In genomic region chr10:89147256-89147655, GRCh38 we compare ENCODE assay signal across 2 cellular contexts.
TF ChIP-seq lines count a peak whose summit lies in the region.

No MANE protein-coding gene starts in this region.

TF ChIP-seq in SK-N-SH treated with all-trans-retinoic acid at 6 μM for 48 hours, 23 proteins besides CTCF, POLR2A, EP300 and RAD21:
- TF ChIP-seq, protein P1, sequence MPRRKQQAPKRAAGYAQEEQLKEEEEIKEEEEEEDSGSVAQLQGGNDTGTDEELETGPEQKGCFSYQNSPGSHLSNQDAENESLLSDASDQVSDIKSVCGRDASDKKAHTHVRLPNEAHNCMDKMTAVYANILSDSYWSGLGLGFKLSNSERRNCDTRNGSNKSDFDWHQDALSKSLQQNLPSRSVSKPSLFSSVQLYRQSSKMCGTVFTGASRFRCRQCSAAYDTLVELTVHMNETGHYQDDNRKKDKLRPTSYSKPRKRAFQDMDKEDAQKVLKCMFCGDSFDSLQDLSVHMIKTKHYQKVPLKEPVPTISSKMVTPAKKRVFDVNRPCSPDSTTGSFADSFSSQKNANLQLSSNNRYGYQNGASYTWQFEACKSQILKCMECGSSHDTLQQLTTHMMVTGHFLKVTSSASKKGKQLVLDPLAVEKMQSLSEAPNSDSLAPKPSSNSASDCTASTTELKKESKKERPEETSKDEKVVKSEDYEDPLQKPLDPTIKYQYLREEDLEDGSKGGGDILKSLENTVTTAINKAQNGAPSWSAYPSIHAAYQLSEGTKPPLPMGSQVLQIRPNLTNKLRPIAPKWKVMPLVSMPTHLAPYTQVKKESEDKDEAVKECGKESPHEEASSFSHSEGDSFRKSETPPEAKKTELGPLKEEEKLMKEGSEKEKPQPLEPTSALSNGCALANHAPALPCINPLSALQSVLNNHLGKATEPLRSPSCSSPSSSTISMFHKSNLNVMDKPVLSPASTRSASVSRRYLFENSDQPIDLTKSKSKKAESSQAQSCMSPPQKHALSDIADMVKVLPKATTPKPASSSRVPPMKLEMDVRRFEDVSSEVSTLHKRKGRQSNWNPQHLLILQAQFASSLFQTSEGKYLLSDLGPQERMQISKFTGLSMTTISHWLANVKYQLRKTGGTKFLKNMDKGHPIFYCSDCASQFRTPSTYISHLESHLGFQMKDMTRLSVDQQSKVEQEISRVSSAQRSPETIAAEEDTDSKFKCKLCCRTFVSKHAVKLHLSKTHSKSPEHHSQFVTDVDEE (CRISPR knock-in tag; IDR thresholded peaks at IDR 0.05) = no peak
- TF ChIP-seq SNAI2 (CRISPR knock-in tag; IDR thresholded peaks at IDR 0.05) (no peak), CSRNP3 (CRISPR knock-in tag; IDR thresholded peaks at IDR 0.05) (no peak), PPARA (CRISPR knock-in tag; IDR thresholded peaks at IDR 0.05; ENCODE audit: borderline replicate concordance) (no peak), ESRRG (CRISPR knock-in tag; IDR thresholded peaks at IDR 0.05) (no peak), TOX (CRISPR knock-in tag; IDR thresholded peaks at IDR 0.05; ENCODE audit: borderline replicate concordance) (no peak), ISL1 (CRISPR knock-in tag; IDR thresholded peaks at IDR 0.05) (no peak), PATZ1 (CRISPR knock-in tag; IDR thresholded peaks at IDR 0.05; ENCODE audit: borderline replicate concordance) (no peak), ZNF8 (CRISPR knock-in tag; IDR thresholded peaks at IDR 0.05) (no peak), ARNTL (CRISPR knock-in tag; IDR thresholded peaks at IDR 0.05; ENCODE audit: borderline replicate concordance, low read depth) (no peak), BACH2 (CRISPR knock-in tag; IDR thresholded peaks at IDR 0.05; ENCODE audit: borderline replicate concordance) (no peak), ZFP30 (CRISPR knock-in tag; IDR thresholded peaks at IDR 0.05) (no peak), ZNF565 (CRISPR knock-in tag; conservative IDR thresholded peaks at IDR 0.05; ENCODE audit: low read depth) (no peak), OSR1 (CRISPR knock-in tag; IDR thresholded peaks at IDR 0.05) (no peak), ZC3H10 (CRISPR knock-in tag; IDR thresholded peaks at IDR 0.05) (no peak), RARB (CRISPR knock-in tag; IDR thresholded peaks at IDR 0.05) (no peak)
- TF ChIP-seq, protein P2, sequence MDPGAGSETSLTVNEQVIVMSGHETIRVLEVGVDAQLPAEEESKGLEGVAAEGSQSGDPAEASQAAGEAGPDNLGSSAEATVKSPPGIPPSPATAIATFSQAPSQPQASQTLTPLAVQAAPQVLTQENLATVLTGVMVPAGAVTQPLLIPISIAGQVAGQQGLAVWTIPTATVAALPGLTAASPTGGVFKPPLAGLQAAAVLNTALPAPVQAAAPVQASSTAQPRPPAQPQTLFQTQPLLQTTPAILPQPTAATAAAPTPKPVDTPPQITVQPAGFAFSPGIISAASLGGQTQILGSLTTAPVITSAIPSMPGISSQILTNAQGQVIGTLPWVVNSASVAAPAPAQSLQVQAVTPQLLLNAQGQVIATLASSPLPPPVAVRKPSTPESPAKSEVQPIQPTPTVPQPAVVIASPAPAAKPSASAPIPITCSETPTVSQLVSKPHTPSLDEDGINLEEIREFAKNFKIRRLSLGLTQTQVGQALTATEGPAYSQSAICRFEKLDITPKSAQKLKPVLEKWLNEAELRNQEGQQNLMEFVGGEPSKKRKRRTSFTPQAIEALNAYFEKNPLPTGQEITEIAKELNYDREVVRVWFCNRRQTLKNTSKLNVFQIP (CRISPR knock-in tag; IDR thresholded peaks at IDR 0.05; ENCODE audit: borderline replicate concordance, low read depth) = no peak
- TF ChIP-seq, protein P3, sequence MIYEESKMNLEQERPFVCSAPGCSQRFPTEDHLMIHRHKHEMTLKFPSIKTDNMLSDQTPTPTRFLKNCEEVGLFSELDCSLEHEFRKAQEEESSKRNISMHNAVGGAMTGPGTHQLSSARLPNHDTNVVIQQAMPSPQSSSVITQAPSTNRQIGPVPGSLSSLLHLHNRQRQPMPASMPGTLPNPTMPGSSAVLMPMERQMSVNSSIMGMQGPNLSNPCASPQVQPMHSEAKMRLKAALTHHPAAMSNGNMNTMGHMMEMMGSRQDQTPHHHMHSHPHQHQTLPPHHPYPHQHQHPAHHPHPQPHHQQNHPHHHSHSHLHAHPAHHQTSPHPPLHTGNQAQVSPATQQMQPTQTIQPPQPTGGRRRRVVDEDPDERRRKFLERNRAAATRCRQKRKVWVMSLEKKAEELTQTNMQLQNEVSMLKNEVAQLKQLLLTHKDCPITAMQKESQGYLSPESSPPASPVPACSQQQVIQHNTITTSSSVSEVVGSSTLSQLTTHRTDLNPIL (CRISPR knock-in tag; IDR thresholded peaks at IDR 0.05; ENCODE audit: low read depth) = no peak
TF ChIP-seq in SK-N-SH treated with all-trans-retinoic acid at 6 μM for 48 hours: peak in this region for 0.

TF ChIP-seq in SK-N-SH, 30 proteins besides CTCF, POLR2A, EP300 and RAD21:
- TF ChIP-seq IRF3 (IDR thresholded peaks at IDR 0.05; ENCODE audit: low read depth, low read length) = no peak
- no peak for TF ChIP-seq USF2 (IDR thresholded peaks at IDR 0.05; ENCODE audit: borderline replicate concordance, low read depth, low read length)
- TF ChIP-seq FOXM1 (IDR thresholded peaks at IDR 0.05; ENCODE audit: low read depth) = no peak
- TF ChIP-seq USF1 (IDR thresholded peaks at IDR 0.05; ENCODE audit: borderline replicate concordance, low read depth) = no peak
- no peak for TF ChIP-seq POLR2AphosphoS5 (IDR thresholded peaks at IDR 0.05; ENCODE audit: low read depth, low read length)
- TF ChIP-seq MAX (IDR thresholded peaks at IDR 0.05; ENCODE audit: low read depth) = no peak
- TF ChIP-seq SIN3A (IDR thresholded peaks at IDR 0.05; ENCODE audit: borderline replicate concordance, low read depth, low read length) = no peak
- TF ChIP-seq TAF1 (IDR thresholded peaks at IDR 0.05; ENCODE audit: borderline replicate concordance, low read depth, low read length) = no peak
- TF ChIP-seq RXRA (IDR thresholded peaks at IDR 0.05; ENCODE audit: borderline replicate concordance, low read depth) = no peak
- no peak for TF ChIP-seq GATA2 (CRISPR knock-in tag; IDR thresholded peaks at IDR 0.05)
- no peak for TF ChIP-seq NRF1 (IDR thresholded peaks at IDR 0.05; ENCODE audit: low read depth, low read length)
- no peak for TF ChIP-seq CHD2 (IDR thresholded peaks at IDR 0.05; ENCODE audit: low read length, partially characterized antibody)
- no peak for TF ChIP-seq ZBTB33 (IDR thresholded peaks at IDR 0.05; ENCODE audit: borderline replicate concordance, low read depth)
